ENCODE assay signal across 10 cellular contexts in genomic region chr19:16562608-16563025, GRCh38.
"Had no signal": no experiment of that assay in that cellular context is flagged by ENCODE, and none has a peak within 500 bp of the region (broad histone marks: within the 10 kb centered on the region; RNA-seq: fewer than 3 reads in every experiment).

No MANE protein-coding gene starts in this region.

- H3K4me1 ChIP-seq: HAP-1 had no signal

- H2AFZ ChIP-seq: GM23248 had no signal

- H3K27ac Mint-ChIP-seq: HFFc6, IgD-negative memory B cell had no signal

- DNase-seq: GM23248, GOT3, H7, HFFc6, KG1 had no signal

- H3K9me3 Mint-ChIP-seq: HFFc6, IgD-negative memory B cell had no signal

- H3K27me3 Mint-ChIP-seq: IgD-negative memory B cell had no signal

- ATAC-seq: HCT116, HepG2 had no signal

- H3K27ac ChIP-seq: GM23248, HL-60 had no signal

- H3K9me3 ChIP-seq: HAP-1 had no signal

- H3K4me3 ChIP-seq: GM23248, HAP-1 had no signal

- H3K4me3 Mint-ChIP-seq: HFFc6 had no signal
